ENCODE assay signal across 1 cellular context in genomic region chr6:27388293-27389197, GRCh38.
A peak's percentile ranks its signal among the peaks of the same experiment; 100 is the strongest.
TF ChIP-seq lines count a peak whose summit lies in the region.

Gene ZNF391, plus strand, starts transcription at chr6:27388759. Its CDS starts 11,612 bp downstream, at chr6:27400371.

TF ChIP-seq in K562, 482 proteins besides CTCF, POLR2A, EP300 and RAD21 (continued from another document and continues in another):
- 0 out of 2 replicates have a peak, but pooled peaks have one; percentile 54 for TF ChIP-seq ZNF449 (CRISPR knock-in tag; IDR thresholded peaks at IDR 0.05)
- peak; percentile 66 for TF ChIP-seq ZBTB12 (CRISPR knock-in tag; IDR thresholded peaks at IDR 0.05)
- no peak for TF ChIP-seq ZNF282 (CRISPR knock-in tag; IDR thresholded peaks at IDR 0.05)
- TF ChIP-seq RBM22 (IDR thresholded peaks at IDR 0.05; ENCODE audit: low read depth, low read length, poor library complexity, severe bottlenecking): peak; percentile 90
- TF ChIP-seq DPF2 (IDR thresholded peaks at IDR 0.05): peak; percentile 81
- peak; percentile 57 for TF ChIP-seq PKNOX1 (IDR thresholded peaks at IDR 0.05)
- TF ChIP-seq HDAC1 (IDR thresholded peaks at IDR 0.05): peak; percentile 69 to 87; a peak in 3 of 4 replicates
- peak; percentile 24; the same call in 1 of the 2 replicates for TF ChIP-seq ZNF212 (CRISPR knock-in tag; IDR thresholded peaks at IDR 0.05)
- 0 out of 2 replicates have a peak, but pooled peaks have one; percentile 78 for TF ChIP-seq TCF15 (CRISPR knock-in tag; IDR thresholded peaks at IDR 0.05)
- TF ChIP-seq ZBTB8A (IDR thresholded peaks at IDR 0.05; ENCODE audit: partially characterized antibody): no peak
- TF ChIP-seq ATF2 (CRISPR knock-in tag; IDR thresholded peaks at IDR 0.05): no peak
- TF ChIP-seq ZNF609 (CRISPR knock-in tag; IDR thresholded peaks at IDR 0.05; ENCODE audit: borderline replicate concordance): peak; percentile 70; the same call in 1 of the 2 replicates
- TF ChIP-seq RAD51 (IDR thresholded peaks at IDR 0.05; ENCODE audit: borderline replicate concordance, low read depth): no peak
- TF ChIP-seq ZNF778 (CRISPR knock-in tag; IDR thresholded peaks at IDR 0.05): no peak
- TF ChIP-seq BCOR (IDR thresholded peaks at IDR 0.05): peak; percentile 82
- no peak for TF ChIP-seq MIER1 (IDR thresholded peaks at IDR 0.05; ENCODE audit: low read depth)
- no peak for TF ChIP-seq ZNF436 (CRISPR knock-in tag; IDR thresholded peaks at IDR 0.05)
- no peak for TF ChIP-seq ZNF224 (CRISPR knock-in tag; IDR thresholded peaks at IDR 0.05)
- peak; percentile 99 for TF ChIP-seq XRCC5 (IDR thresholded peaks at IDR 0.05; ENCODE audit: low read depth, low read length)
- no peak for TF ChIP-seq ZBTB1 (CRISPR knock-in tag; IDR thresholded peaks at IDR 0.05; ENCODE audit: borderline replicate concordance, low read depth)
- TF ChIP-seq ZNF76 (CRISPR knock-in tag; IDR thresholded peaks at IDR 0.05; ENCODE audit: borderline replicate concordance): peak; percentile 83; the same call in 1 of the 2 replicates
- TF ChIP-seq ZNF134 (CRISPR knock-in tag; conservative IDR thresholded peaks at IDR 0.05): no peak
- peak; percentile 78 for TF ChIP-seq CHD7 (IDR thresholded peaks at IDR 0.05; ENCODE audit: low read depth, low read length)
- no peak; the same call in none of the 2 replicates for TF ChIP-seq BHLHE40 (IDR thresholded peaks at IDR 0.05; ENCODE audit: low read length)
- TF ChIP-seq HMG20B (CRISPR knock-in tag; IDR thresholded peaks at IDR 0.05): no peak
- 0 out of 2 replicates have a peak, but pooled peaks have one; percentile 15 for TF ChIP-seq RNF219 (CRISPR knock-in tag; IDR thresholded peaks at IDR 0.05)
- no peak for TF ChIP-seq SMARCB1 (IDR thresholded peaks at IDR 0.05; ENCODE audit: insufficient read length, low read depth)
- peak; percentile 96 for TF ChIP-seq ZFX (CRISPR knock-in tag; IDR thresholded peaks at IDR 0.05)
- peak; percentile 79 for TF ChIP-seq ZNF24 (IDR thresholded peaks at IDR 0.05)
- no peak; the same call in 1 of the 2 replicates for TF ChIP-seq ZFP1 (CRISPR knock-in tag; IDR thresholded peaks at IDR 0.05)
